In the genomic region with DNA sequence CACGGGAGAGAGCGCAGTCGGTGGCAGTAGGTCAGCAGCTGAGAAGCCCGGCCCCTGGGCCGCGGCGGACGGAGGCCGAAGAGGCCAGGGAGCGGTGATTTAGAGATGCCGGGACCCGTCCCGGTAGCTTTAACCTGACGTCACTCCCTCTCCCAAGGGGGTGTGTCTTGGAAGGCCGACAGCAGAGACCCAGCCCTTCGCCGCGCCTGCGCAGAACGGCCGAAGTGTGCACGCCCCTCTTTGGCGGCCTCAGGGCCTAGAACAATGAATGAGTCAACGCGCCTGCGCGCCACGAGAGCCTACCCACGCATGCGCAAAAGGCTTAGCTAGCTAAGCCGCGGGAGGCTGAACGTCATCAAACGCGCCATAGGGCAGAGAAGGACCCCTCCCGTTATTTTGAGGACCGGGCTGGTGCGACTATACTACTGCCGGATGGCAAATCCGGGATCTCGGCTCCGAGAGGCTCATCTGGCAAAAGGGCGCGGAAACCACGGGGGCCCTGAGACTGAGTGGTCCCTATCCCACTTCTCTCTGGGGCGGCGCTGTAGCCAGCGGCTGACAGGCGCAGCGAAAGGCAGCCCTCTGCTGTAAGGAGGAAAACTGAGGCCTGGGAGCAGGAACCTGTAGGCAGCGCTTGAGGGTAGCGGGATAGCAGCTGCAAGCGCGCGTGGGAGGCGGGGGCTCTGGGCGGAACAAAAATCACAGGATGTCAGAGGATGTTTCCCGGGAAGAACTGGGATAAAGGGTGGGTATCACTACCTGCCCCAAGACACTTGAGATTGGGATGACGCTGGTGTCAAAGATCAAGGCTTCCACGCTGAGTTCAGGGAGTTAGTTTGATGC, we compare ENCODE assay signal across 1 cellular context.
TF ChIP-seq lines count a peak whose summit lies in the region.

A gene with protein sequence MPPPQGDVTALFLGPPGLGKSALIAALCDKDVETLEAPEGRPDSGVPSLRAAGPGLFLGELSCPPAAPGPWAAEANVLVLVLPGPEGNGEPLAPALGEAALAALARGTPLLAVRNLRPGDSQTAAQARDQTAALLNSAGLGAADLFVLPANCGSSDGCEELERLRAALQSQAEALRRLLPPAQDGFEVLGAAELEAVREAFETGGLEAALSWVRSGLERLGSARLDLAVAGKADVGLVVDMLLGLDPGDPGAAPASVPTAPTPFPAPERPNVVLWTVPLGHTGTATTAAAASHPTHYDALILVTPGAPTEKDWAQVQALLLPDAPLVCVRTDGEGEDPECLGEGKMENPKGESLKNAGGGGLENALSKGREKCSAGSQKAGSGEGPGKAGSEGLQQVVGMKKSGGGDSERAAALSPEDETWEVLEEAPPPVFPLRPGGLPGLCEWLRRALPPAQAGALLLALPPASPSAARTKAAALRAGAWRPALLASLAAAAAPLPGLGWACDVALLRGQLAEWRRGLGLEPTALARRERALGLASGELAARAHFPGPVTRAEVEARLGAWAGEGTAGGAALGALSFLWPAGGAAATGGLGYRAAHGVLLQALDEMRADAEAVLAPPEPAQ (minus strand): TSS at position 136 of the 843 bp plus-strand sequence. CDS start 796 bp downstream, outside the sequence.
A gene with protein sequence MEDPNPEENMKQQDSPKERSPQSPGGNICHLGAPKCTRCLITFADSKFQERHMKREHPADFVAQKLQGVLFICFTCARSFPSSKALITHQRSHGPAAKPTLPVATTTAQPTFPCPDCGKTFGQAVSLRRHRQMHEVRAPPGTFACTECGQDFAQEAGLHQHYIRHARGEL (plus strand): TSS at position 597 of the 843 bp plus-strand sequence. CDS start 514 bp downstream, outside the sequence.

TF ChIP-seq in WTC11, 78 proteins besides CTCF, POLR2A, EP300 and RAD21 (continued from another document and continues in another):
- TF ChIP-seq, protein P1, sequence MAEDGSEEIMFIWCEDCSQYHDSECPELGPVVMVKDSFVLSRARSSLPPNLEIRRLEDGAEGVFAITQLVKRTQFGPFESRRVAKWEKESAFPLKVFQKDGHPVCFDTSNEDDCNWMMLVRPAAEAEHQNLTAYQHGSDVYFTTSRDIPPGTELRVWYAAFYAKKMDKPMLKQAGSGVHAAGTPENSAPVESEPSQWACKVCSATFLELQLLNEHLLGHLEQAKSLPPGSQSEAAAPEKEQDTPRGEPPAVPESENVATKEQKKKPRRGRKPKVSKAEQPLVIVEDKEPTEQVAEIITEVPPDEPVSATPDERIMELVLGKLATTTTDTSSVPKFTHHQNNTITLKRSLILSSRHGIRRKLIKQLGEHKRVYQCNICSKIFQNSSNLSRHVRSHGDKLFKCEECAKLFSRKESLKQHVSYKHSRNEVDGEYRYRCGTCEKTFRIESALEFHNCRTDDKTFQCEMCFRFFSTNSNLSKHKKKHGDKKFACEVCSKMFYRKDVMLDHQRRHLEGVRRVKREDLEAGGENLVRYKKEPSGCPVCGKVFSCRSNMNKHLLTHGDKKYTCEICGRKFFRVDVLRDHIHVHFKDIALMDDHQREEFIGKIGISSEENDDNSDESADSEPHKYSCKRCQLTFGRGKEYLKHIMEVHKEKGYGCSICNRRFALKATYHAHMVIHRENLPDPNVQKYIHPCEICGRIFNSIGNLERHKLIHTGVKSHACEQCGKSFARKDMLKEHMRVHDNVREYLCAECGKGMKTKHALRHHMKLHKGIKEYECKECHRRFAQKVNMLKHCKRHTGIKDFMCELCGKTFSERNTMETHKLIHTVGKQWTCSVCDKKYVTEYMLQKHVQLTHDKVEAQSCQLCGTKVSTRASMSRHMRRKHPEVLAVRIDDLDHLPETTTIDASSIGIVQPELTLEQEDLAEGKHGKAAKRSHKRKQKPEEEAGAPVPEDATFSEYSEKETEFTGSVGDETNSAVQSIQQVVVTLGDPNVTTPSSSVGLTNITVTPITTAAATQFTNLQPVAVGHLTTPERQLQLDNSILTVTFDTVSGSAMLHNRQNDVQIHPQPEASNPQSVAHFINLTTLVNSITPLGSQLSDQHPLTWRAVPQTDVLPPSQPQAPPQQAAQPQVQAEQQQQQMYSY (CRISPR knock-in tag; IDR thresholded peaks at IDR 0.05): no peak
- TF ChIP-seq NFE2L1 (CRISPR knock-in tag; IDR thresholded peaks at IDR 0.05): 0 out of 2 replicates have a peak, but pooled peaks have one; percentile 41
- TF ChIP-seq, protein P2, sequence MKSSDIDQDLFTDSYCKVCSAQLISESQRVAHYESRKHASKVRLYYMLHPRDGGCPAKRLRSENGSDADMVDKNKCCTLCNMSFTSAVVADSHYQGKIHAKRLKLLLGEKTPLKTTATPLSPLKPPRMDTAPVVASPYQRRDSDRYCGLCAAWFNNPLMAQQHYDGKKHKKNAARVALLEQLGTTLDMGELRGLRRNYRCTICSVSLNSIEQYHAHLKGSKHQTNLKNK (CRISPR knock-in tag; IDR thresholded peaks at IDR 0.05): 0 out of 2 replicates have a peak, but pooled peaks have one; percentile 61
- no peak for TF ChIP-seq ZNF423 (CRISPR knock-in tag; IDR thresholded peaks at IDR 0.05)
- TF ChIP-seq ZNF416 (CRISPR knock-in tag; IDR thresholded peaks at IDR 0.05): no peak
- no peak for TF ChIP-seq ZNF232 (CRISPR knock-in tag; IDR thresholded peaks at IDR 0.05)
- TF ChIP-seq IRF2 (CRISPR knock-in tag; IDR thresholded peaks at IDR 0.05; ENCODE audit: borderline replicate concordance, low read depth): no peak
- TF ChIP-seq GRHL2 (CRISPR knock-in tag; IDR thresholded peaks at IDR 0.05; ENCODE audit: insufficient replicate concordance, severe bottlenecking): no peak
- TF ChIP-seq, protein P3, sequence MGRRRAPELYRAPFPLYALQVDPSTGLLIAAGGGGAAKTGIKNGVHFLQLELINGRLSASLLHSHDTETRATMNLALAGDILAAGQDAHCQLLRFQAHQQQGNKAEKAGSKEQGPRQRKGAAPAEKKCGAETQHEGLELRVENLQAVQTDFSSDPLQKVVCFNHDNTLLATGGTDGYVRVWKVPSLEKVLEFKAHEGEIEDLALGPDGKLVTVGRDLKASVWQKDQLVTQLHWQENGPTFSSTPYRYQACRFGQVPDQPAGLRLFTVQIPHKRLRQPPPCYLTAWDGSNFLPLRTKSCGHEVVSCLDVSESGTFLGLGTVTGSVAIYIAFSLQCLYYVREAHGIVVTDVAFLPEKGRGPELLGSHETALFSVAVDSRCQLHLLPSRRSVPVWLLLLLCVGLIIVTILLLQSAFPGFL (CRISPR knock-in tag; IDR thresholded peaks at IDR 0.05; ENCODE audit: borderline replicate concordance): no peak
- TF ChIP-seq SOX15 (CRISPR knock-in tag; IDR thresholded peaks at IDR 0.05): no peak
- TF ChIP-seq ATF1 (CRISPR knock-in tag; IDR thresholded peaks at IDR 0.05): no peak
- TF ChIP-seq ZNF121 (CRISPR knock-in tag; IDR thresholded peaks at IDR 0.05): no peak
- TF ChIP-seq FOXP1 (CRISPR knock-in tag; IDR thresholded peaks at IDR 0.05; ENCODE audit: borderline replicate concordance): peak; percentile 70; the same call in 1 of the 2 replicates
- TF ChIP-seq, protein P4, sequence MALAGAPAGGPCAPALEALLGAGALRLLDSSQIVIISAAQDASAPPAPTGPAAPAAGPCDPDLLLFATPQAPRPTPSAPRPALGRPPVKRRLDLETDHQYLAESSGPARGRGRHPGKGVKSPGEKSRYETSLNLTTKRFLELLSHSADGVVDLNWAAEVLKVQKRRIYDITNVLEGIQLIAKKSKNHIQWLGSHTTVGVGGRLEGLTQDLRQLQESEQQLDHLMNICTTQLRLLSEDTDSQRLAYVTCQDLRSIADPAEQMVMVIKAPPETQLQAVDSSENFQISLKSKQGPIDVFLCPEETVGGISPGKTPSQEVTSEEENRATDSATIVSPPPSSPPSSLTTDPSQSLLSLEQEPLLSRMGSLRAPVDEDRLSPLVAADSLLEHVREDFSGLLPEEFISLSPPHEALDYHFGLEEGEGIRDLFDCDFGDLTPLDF (CRISPR knock-in tag; IDR thresholded peaks at IDR 0.05): no peak
- TF ChIP-seq FOXK1 (CRISPR knock-in tag; IDR thresholded peaks at IDR 0.05): peak; percentile 85
- TF ChIP-seq, protein P5, sequence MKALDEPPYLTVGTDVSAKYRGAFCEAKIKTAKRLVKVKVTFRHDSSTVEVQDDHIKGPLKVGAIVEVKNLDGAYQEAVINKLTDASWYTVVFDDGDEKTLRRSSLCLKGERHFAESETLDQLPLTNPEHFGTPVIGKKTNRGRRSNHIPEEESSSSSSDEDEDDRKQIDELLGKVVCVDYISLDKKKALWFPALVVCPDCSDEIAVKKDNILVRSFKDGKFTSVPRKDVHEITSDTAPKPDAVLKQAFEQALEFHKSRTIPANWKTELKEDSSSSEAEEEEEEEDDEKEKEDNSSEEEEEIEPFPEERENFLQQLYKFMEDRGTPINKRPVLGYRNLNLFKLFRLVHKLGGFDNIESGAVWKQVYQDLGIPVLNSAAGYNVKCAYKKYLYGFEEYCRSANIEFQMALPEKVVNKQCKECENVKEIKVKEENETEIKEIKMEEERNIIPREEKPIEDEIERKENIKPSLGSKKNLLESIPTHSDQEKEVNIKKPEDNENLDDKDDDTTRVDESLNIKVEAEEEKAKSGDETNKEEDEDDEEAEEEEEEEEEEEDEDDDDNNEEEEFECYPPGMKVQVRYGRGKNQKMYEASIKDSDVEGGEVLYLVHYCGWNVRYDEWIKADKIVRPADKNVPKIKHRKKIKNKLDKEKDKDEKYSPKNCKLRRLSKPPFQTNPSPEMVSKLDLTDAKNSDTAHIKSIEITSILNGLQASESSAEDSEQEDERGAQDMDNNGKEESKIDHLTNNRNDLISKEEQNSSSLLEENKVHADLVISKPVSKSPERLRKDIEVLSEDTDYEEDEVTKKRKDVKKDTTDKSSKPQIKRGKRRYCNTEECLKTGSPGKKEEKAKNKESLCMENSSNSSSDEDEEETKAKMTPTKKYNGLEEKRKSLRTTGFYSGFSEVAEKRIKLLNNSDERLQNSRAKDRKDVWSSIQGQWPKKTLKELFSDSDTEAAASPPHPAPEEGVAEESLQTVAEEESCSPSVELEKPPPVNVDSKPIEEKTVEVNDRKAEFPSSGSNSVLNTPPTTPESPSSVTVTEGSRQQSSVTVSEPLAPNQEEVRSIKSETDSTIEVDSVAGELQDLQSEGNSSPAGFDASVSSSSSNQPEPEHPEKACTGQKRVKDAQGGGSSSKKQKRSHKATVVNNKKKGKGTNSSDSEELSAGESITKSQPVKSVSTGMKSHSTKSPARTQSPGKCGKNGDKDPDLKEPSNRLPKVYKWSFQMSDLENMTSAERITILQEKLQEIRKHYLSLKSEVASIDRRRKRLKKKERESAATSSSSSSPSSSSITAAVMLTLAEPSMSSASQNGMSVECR (CRISPR knock-in tag; IDR thresholded peaks at IDR 0.05; ENCODE audit: borderline replicate concordance): peak; percentile 57; the same call in 1 of the 2 replicates
- TF ChIP-seq, protein P6, sequence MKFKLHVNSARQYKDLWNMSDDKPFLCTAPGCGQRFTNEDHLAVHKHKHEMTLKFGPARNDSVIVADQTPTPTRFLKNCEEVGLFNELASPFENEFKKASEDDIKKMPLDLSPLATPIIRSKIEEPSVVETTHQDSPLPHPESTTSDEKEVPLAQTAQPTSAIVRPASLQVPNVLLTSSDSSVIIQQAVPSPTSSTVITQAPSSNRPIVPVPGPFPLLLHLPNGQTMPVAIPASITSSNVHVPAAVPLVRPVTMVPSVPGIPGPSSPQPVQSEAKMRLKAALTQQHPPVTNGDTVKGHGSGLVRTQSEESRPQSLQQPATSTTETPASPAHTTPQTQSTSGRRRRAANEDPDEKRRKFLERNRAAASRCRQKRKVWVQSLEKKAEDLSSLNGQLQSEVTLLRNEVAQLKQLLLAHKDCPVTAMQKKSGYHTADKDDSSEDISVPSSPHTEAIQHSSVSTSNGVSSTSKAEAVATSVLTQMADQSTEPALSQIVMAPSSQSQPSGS (CRISPR knock-in tag; IDR thresholded peaks at IDR 0.05; ENCODE audit: borderline replicate concordance, low read depth): no peak
- TF ChIP-seq, protein P7, sequence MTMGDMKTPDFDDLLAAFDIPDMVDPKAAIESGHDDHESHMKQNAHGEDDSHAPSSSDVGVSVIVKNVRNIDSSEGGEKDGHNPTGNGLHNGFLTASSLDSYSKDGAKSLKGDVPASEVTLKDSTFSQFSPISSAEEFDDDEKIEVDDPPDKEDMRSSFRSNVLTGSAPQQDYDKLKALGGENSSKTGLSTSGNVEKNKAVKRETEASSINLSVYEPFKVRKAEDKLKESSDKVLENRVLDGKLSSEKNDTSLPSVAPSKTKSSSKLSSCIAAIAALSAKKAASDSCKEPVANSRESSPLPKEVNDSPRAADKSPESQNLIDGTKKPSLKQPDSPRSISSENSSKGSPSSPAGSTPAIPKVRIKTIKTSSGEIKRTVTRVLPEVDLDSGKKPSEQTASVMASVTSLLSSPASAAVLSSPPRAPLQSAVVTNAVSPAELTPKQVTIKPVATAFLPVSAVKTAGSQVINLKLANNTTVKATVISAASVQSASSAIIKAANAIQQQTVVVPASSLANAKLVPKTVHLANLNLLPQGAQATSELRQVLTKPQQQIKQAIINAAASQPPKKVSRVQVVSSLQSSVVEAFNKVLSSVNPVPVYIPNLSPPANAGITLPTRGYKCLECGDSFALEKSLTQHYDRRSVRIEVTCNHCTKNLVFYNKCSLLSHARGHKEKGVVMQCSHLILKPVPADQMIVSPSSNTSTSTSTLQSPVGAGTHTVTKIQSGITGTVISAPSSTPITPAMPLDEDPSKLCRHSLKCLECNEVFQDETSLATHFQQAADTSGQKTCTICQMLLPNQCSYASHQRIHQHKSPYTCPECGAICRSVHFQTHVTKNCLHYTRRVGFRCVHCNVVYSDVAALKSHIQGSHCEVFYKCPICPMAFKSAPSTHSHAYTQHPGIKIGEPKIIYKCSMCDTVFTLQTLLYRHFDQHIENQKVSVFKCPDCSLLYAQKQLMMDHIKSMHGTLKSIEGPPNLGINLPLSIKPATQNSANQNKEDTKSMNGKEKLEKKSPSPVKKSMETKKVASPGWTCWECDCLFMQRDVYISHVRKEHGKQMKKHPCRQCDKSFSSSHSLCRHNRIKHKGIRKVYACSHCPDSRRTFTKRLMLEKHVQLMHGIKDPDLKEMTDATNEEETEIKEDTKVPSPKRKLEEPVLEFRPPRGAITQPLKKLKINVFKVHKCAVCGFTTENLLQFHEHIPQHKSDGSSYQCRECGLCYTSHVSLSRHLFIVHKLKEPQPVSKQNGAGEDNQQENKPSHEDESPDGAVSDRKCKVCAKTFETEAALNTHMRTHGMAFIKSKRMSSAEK (CRISPR knock-in tag; IDR thresholded peaks at IDR 0.05; ENCODE audit: borderline replicate concordance): no peak
- TF ChIP-seq, protein P8, sequence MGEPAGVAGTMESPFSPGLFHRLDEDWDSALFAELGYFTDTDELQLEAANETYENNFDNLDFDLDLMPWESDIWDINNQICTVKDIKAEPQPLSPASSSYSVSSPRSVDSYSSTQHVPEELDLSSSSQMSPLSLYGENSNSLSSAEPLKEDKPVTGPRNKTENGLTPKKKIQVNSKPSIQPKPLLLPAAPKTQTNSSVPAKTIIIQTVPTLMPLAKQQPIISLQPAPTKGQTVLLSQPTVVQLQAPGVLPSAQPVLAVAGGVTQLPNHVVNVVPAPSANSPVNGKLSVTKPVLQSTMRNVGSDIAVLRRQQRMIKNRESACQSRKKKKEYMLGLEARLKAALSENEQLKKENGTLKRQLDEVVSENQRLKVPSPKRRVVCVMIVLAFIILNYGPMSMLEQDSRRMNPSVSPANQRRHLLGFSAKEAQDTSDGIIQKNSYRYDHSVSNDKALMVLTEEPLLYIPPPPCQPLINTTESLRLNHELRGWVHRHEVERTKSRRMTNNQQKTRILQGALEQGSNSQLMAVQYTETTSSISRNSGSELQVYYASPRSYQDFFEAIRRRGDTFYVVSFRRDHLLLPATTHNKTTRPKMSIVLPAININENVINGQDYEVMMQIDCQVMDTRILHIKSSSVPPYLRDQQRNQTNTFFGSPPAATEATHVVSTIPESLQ (CRISPR knock-in tag; IDR thresholded peaks at IDR 0.05): no peak
- no peak for TF ChIP-seq CBFB (CRISPR knock-in tag; IDR thresholded peaks at IDR 0.05; ENCODE audit: low read depth)
- TF ChIP-seq, protein P9, sequence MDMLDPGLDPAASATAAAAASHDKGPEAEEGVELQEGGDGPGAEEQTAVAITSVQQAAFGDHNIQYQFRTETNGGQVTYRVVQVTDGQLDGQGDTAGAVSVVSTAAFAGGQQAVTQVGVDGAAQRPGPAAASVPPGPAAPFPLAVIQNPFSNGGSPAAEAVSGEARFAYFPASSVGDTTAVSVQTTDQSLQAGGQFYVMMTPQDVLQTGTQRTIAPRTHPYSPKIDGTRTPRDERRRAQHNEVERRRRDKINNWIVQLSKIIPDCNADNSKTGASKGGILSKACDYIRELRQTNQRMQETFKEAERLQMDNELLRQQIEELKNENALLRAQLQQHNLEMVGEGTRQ (CRISPR knock-in tag; IDR thresholded peaks at IDR 0.05): no peak
